In the genomic region with DNA sequence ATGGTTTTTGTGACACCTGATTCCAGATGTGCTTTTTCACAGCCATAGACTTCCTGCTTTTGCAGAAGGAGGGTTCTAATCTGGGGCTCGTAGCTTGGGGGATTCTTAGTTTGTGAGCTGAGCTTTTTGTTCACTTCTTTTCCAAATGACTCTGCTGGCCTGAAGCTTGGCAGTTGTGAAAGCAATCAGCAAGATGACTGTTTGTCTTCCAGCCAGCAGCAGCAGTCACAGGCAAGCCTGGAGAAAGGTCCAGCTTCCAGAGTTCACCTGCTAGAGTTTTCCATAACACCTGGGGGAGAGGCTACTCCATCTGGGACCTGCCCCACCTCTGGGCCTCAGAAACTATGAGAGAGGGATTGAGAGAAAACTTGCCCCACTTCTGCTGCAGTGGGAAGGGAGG, we compare ENCODE assay signal across 1 cellular context.
TF ChIP-seq lines count a peak whose summit lies in the region.

No MANE protein-coding gene starts in this region.

TF ChIP-seq in HepG2, 621 proteins besides CTCF, POLR2A, EP300 and RAD21:
- TF ChIP-seq EED (CRISPR knock-in tag; IDR thresholded peaks at IDR 0.05): no peak
- no peak for TF ChIP-seq ZNF451 (CRISPR knock-in tag; IDR thresholded peaks at IDR 0.05)
- TF ChIP-seq, protein P1, sequence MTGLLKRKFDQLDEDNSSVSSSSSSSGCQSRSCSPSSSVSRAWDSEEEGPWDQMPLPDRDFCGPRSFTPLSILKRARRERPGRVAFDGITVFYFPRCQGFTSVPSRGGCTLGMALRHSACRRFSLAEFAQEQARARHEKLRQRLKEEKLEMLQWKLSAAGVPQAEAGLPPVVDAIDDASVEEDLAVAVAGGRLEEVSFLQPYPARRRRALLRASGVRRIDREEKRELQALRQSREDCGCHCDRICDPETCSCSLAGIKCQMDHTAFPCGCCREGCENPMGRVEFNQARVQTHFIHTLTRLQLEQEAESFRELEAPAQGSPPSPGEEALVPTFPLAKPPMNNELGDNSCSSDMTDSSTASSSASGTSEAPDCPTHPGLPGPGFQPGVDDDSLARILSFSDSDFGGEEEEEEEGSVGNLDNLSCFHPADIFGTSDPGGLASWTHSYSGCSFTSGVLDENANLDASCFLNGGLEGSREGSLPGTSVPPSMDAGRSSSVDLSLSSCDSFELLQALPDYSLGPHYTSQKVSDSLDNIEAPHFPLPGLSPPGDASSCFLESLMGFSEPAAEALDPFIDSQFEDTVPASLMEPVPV (CRISPR knock-in tag; IDR thresholded peaks at IDR 0.05): no peak
- no peak for TF ChIP-seq HOXA7 (CRISPR knock-in tag; IDR thresholded peaks at IDR 0.05)
